In genomic region chr3:185153170-185153733, GRCh38 we compare ENCODE assay signal across 8 cellular contexts. TPM values are rescaled to one million over a fixed set of nuclear protein-coding genes. Genes with fewer than 3 reads are reported as not detected.
DNase-seq lines count a peak whose midpoint lies in the region; ATAC-seq and TF ChIP-seq lines count a peak whose summit lies in the region.

No MANE protein-coding gene starts in this region.

- peaks cover 5% of the 10 kb centered on the region for H3K4me1 Mint-ChIP-seq in T-helper 17 cell

- H3K27me3 Mint-ChIP-seq in T-helper 17 cell: peaks cover 40% of the 10 kb centered on the region

- no peaks in the 10 kb centered on the region for H3F3A ChIP-seq in PC-9 (ENCODE audit: insufficient read depth, low read depth)

- no peak for TF ChIP-seq POLR2A in ovary (IDR thresholded peaks at IDR 0.05)

- DNase-seq in activated CD4-positive, alpha-beta T cell treated with anti-CD3 and anti-CD28 coated beads for 48 hours: peak; percentile 15
- no peak for DNase-seq in activated CD4-positive, alpha-beta T cell treated with anti-CD3 and anti-CD28 coated beads, Interleukin-2, amount 50 U/mL, for 1 hour
- DNase-seq in T-helper 17 cell: no peak
- DNase-seq in foreskin keratinocyte: no peak
- peak in 4 of 5 donors; percentile 21 to 50 (median 28) for DNase-seq in ovary
- no peak for DNase-seq in NK-92 treated with Interleukin-12 subunit alpha and Interleukin-12 subunit beta, amount 100 ng/mL, for 24 hours (lab: John Stamatoyannopoulos, UW)
- no peak for DNase-seq in PC-9

- no peak overlapping the region for H3K27ac Mint-ChIP-seq in T-helper 17 cell

- no TSS peak for BruUV-seq in PC-9 (replicated peaks; lab: Mats Ljungman, UMichigan)

- H3K27ac ChIP-seq in foreskin keratinocyte (no peak overlapping the region), ovary (peak overlapping the region; percentile 65 to 82), PC-9 (no peak overlapping the region)

- CTCF ChIA-PET in PC-9 (lab: Charles Lee): no interaction called here

- WGBS in ovary, 3 donors: 0% methylated on average over 31 to 52 of the region's 52 CpGs

- H3K9me2 ChIP-seq in PC-9 (ENCODE audit: insufficient read depth): no peaks in the 10 kb centered on the region

- no peaks in the 10 kb centered on the region for H4K20me1 ChIP-seq in PC-9 (ENCODE audit: insufficient read depth)

- intact Hi-C loops in ovary (cut with DNase I): loop anchor here in 1 of 4 donors (10.0 kb wide), 1 partner anchor 68 kb away; no protein-coding TSS in a partner anchor
- intact Hi-C loops in PC-9 (cut with micrococcal nuclease; ENCODE audit: unreplicated experiment): no loop called here

- H3K36me3 Mint-ChIP-seq in T-helper 17 cell (ENCODE audit: low read depth): peaks cover 2% of the 10 kb centered on the region

- H3K4me2 ChIP-seq in PC-9: no peak overlapping the region

- H3K4me1 ChIP-seq in foreskin keratinocyte: no peaks in the 10 kb centered on the region
- peaks cover 1% of the 10 kb centered on the region for H3K4me1 ChIP-seq in ovary (ENCODE audit: insufficient read depth)
- H3K4me1 ChIP-seq in PC-9 (replicated peaks; ENCODE audit: insufficient read depth): no peaks in the 10 kb centered on the region

- POLR2A ChIA-PET in PC-9 (lab: Charles Lee; ENCODE audit: unreplicated experiment): interaction anchor here (0.6 kb wide), 1 partner anchor 54 kb away, joined by 4 read pairs; no protein-coding TSS in a partner anchor

- no peak overlapping the region for H3K4me3 Mint-ChIP-seq in T-helper 17 cell

- TF ChIP-seq CTCF in foreskin keratinocyte (conservative IDR thresholded peaks at IDR 0.05) (no peak), ovary (IDR thresholded peaks at IDR 0.05) (no peak), PC-9 (conservative IDR thresholded peaks at IDR 0.05) (no peak)

- H3K79me2 ChIP-seq in PC-9 (ENCODE audit: low read depth): no peaks in the 10 kb centered on the region

- no peaks in the 10 kb centered on the region for H3K36me3 ChIP-seq in ovary
- no peaks in the 10 kb centered on the region for H3K36me3 ChIP-seq in PC-9 (ENCODE audit: low read depth)

- TF ChIP-seq EP300 in ovary (IDR thresholded peaks at IDR 0.05): no peak

- H3K27me3 ChIP-seq in foreskin keratinocyte (peaks cover 99% of the 10 kb centered on the region), ovary (no peaks in the 10 kb centered on the region), PC-9 (ENCODE audit: insufficient read depth, low read depth) (peaks cover 73% of the 10 kb centered on the region)

- H3K4me3 ChIP-seq in ovary (peak overlapping the region; percentile 67), PC-9 (no peak overlapping the region)

- no peaks in the 10 kb centered on the region for H3K9me3 ChIP-seq in T-helper 17 cell (ENCODE audit: control insufficient read depth, low read length, poor library complexity, severe bottlenecking)
- no peaks in the 10 kb centered on the region for H3K9me3 ChIP-seq in ovary
- H3K9me3 ChIP-seq in PC-9 (ENCODE audit: insufficient read depth, low read depth): no peaks in the 10 kb centered on the region

- ATAC-seq in T-helper 17 cell (peak; percentile 21), foreskin keratinocyte (peak; percentile 23), GM21360 (IDR thresholded peaks at IDR 0.05; ENCODE audit: unreplicated experiment) (no peak)

- H2AFZ ChIP-seq in PC-9: no peak overlapping the region

RNA-seq across cellular contexts. Expression of gene C3orf70, which starts 0.4 kb away (rescaled TPM):
- under 1 TPM in 1 of 2 donors, not detected in 1; 0.08 TPM for total RNA-seq in T-helper 17 cell
- under 0.01 TPM in 1 of 2 replicates, not detected in the other for total RNA-seq in foreskin keratinocyte
- not detected in 2 replicates for polyA plus RNA-seq in foreskin keratinocyte
- 10 to 100 TPM in 2 of 7 donors, 1 to 10 TPM in 5; 3.8 to 17.7 (median 7.6) TPM for total RNA-seq in ovary
- 1 to 10 TPM; 3.5 to 9.0 TPM for polyA plus RNA-seq in ovary
- total RNA-seq in PC-9 (2021): not detected in 2 replicates

Comparison
In these comparisons a context has a peak if more than half of its experiments do, and no peak if none do; other contexts are left out.
1. DNase-seq: peak in activated CD4-positive, alpha-beta T cell treated with anti-CD3 and anti-CD28 coated beads for 48 hours (single experiment) and ovary (4 of 5); none in activated CD4-positive, alpha-beta T cell treated with anti-CD3 and anti-CD28 coated beads, Interleukin-2, amount 50 U/mL, for 1 hour (single experiment), T-helper 17 cell (0 of 3), foreskin keratinocyte (0 of 2), NK-92 treated with Interleukin-12 subunit alpha and Interleukin-12 subunit beta, amount 100 ng/mL, for 24 hours (single experiment) and PC-9 (0 of 2).
2. H3K27ac ChIP-seq: peak in ovary (2 of 2); none in foreskin keratinocyte (single experiment) and PC-9 (single experiment).